ENCODE assay signal across 11 cellular contexts in genomic region chr18:13379930-13380665, GRCh38.
A peak's percentile ranks its signal among the peaks of the same experiment; 100 is the strongest.
DNase-seq lines count a peak whose midpoint lies in the region; ATAC-seq and TF ChIP-seq lines count a peak whose summit lies in the region.
"Had no signal": no experiment of that assay in that cellular context is flagged by ENCODE, and none has a peak within 500 bp of the region (broad histone marks: within the 10 kb centered on the region; RNA-seq: fewer than 3 reads in every experiment).

No MANE protein-coding gene starts in this region.

- no peak for TF ChIP-seq CTCF in osteocyte (IDR thresholded peaks at IDR 0.05)

- peaks cover 4% of the 10 kb centered on the region for H3K27me3 Mint-ChIP-seq in T-helper 1 cell treated with Interleukin-12 subunit alpha and Interleukin-12 subunit beta and Interleukin-4 antibody, amounts not matched to agents 30 μg/mL and 1 μg/mL, for 36 hours (ENCODE audit: low read depth)
- H3K27me3 Mint-ChIP-seq in T-cell (no peaks in the 10 kb centered on the region), osteocyte (ENCODE audit: unreplicated experiment) (peaks cover 4% of the 10 kb centered on the region)

- H3K4me1 Mint-ChIP-seq in T-helper 1 cell treated with Interleukin-12 subunit alpha and Interleukin-12 subunit beta and Interleukin-4 antibody, amounts not matched to agents 30 μg/mL and 1 μg/mL, for 36 hours (ENCODE audit: low read depth), result peaks cover 66% of the 10 kb centered on the region
- H3K4me1 Mint-ChIP-seq in T-cell, result peaks cover 91 to 97% (median 95%) of the 10 kb centered on the region in 3 donors
- H3K4me1 Mint-ChIP-seq in osteocyte (ENCODE audit: unreplicated experiment), result peaks cover 36% of the 10 kb centered on the region

- intact Hi-C loops in Right ventricle myocardium inferior (cut with DNase I), result loop anchor here (2.0 to 5.0 kb wide), 2 partner anchors 37 to 157 kb away; no protein-coding TSS in a partner anchor

- H3K4me3 Mint-ChIP-seq in T-helper 1 cell treated with Interleukin-12 subunit alpha and Interleukin-12 subunit beta and Interleukin-4 antibody, amounts not matched to agents 30 μg/mL and 1 μg/mL, for 36 hours, result no peak overlapping the region
- H3K4me3 Mint-ChIP-seq in T-cell (peak overlapping the region in 1 of 3 donors; percentile 90), osteocyte (ENCODE audit: unreplicated experiment) (no peak overlapping the region)

- POLR2A ChIA-PET in T-cell (lab: Charles Lee), result no interaction called here

- H3K9me3 Mint-ChIP-seq in T-helper 1 cell treated with Interleukin-12 subunit alpha and Interleukin-12 subunit beta and Interleukin-4 antibody, amounts not matched to agents 30 μg/mL and 1 μg/mL, for 36 hours, result no peaks in the 10 kb centered on the region
- H3K9me3 Mint-ChIP-seq in T-cell (no peaks in the 10 kb centered on the region), osteocyte (ENCODE audit: unreplicated experiment) (peaks cover 5% of the 10 kb centered on the region)

- H3K27ac Mint-ChIP-seq in T-helper 1 cell treated with Interleukin-12 subunit alpha and Interleukin-12 subunit beta and Interleukin-4 antibody, amounts not matched to agents 30 μg/mL and 1 μg/mL, for 36 hours, result peak overlapping the region; percentile 16
- peak overlapping the region; percentile 88 to 98 for H3K27ac Mint-ChIP-seq in T-cell
- peak overlapping the region; percentile 99 for H3K27ac Mint-ChIP-seq in osteocyte (ENCODE audit: unreplicated experiment)

- CTCF ChIA-PET in T-cell (lab: Charles Lee), result interaction anchor here in 1 of 2 donors (0.5 to 0.7 kb wide), 3 partner anchors 8 to 58 kb away, joined by 3 to 6 read pairs (median 3); no protein-coding TSS in a partner anchor

- DNase-seq in T-helper 1 cell, result no peak
- DNase-seq in T-cell, result no peak
- DNase-seq in Right ventricle myocardium inferior (ENCODE audit: missing footprints), result no peak
- peak; percentile 64 for DNase-seq in osteocyte (ENCODE audit: extremely low spot score, unreplicated experiment)
- no peak for DNase-seq in DMS79 treated with DMSO at 0.1 percent for 48 hours (lab: John Stamatoyannopoulos, UW)
- no peak for DNase-seq in NCI-H187 treated with DMSO at 0.1 percent for 48 hours (lab: John Stamatoyannopoulos, UW)
- DNase-seq in NCI-H748 (lab: John Stamatoyannopoulos, UW; ENCODE audit: unreplicated experiment), result no peak
- DNase-seq: NCI-H1436; stimulated activated CD4-positive, alpha-beta T cell treated with anti-CD3 and anti-CD28 coated beads, Interleukin-12 subunit alpha, Interleukin-12 subunit beta, amount 100 ng/mL, for 4 hours; WERI-Rb-1 had no signal

- ATAC-seq in T-cell (replicated peaks in 1 of 4), result no peak
- ATAC-seq in Right ventricle myocardium inferior, result peak; percentile 30

- H3K36me3 Mint-ChIP-seq in T-helper 1 cell treated with Interleukin-12 subunit alpha and Interleukin-12 subunit beta and Interleukin-4 antibody, amounts not matched to agents 30 μg/mL and 1 μg/mL, for 36 hours (ENCODE audit: low read depth), result no peaks in the 10 kb centered on the region
- H3K36me3 Mint-ChIP-seq in T-cell (no peaks in the 10 kb centered on the region), osteocyte (ENCODE audit: unreplicated experiment) (no peaks in the 10 kb centered on the region)

Comparison
In these comparisons a context has a peak if more than half of its experiments do, and no peak if none do; other contexts are left out.
1. H3K27ac Mint-ChIP-seq: peak in every context shown above with its lines; median percentile 99 in osteocyte; 93 in T-cell; 16 in T-helper 1 cell treated with Interleukin-12 subunit alpha and Interleukin-12 subunit beta and Interleukin-4 antibody, amounts not matched to agents 30 μg/mL and 1 μg/mL, for 36 hours.